Comparison of ENCODE assay signal across 1 cellular context in genomic region chr6:161835426-161836029, GRCh38.
TF ChIP-seq lines count a peak whose summit lies in the region.

No MANE protein-coding gene starts in this region.

TF ChIP-seq in GM23338, 12 proteins besides CTCF, POLR2A, EP300 and RAD21 (continued from another document):
- TF ChIP-seq ZNF462 (CRISPR knock-in tag; IDR thresholded peaks at IDR 0.05) (no peak), ZNF331 (CRISPR knock-in tag; IDR thresholded peaks at IDR 0.05; ENCODE audit: low read depth) (no peak), ETS1 (IDR thresholded peaks at IDR 0.05) (no peak), EZH2 (IDR thresholded peaks at IDR 0.05; ENCODE audit: low read depth, unreplicated experiment) (no peak), JUNB (IDR thresholded peaks at IDR 0.05; ENCODE audit: unreplicated experiment) (no peak), CREB1 (CRISPR knock-in tag; IDR thresholded peaks at IDR 0.05; ENCODE audit: low read depth) (no peak), REST (IDR thresholded peaks at IDR 0.05; ENCODE audit: unreplicated experiment) (no peak), STAT1 (IDR thresholded peaks at IDR 0.05; ENCODE audit: unreplicated experiment) (no peak), NANOG (IDR thresholded peaks at IDR 0.05; ENCODE audit: borderline replicate concordance) (no peak), ZNF114 (CRISPR knock-in tag; IDR thresholded peaks at IDR 0.05) (no peak), POLR2AphosphoS5 (IDR thresholded peaks at IDR 0.05; ENCODE audit: low read depth) (no peak)
TF ChIP-seq in GM23338: peak in this region for 0.
